Comparison of ENCODE assay signal across 20 cellular contexts in the genomic region with DNA sequence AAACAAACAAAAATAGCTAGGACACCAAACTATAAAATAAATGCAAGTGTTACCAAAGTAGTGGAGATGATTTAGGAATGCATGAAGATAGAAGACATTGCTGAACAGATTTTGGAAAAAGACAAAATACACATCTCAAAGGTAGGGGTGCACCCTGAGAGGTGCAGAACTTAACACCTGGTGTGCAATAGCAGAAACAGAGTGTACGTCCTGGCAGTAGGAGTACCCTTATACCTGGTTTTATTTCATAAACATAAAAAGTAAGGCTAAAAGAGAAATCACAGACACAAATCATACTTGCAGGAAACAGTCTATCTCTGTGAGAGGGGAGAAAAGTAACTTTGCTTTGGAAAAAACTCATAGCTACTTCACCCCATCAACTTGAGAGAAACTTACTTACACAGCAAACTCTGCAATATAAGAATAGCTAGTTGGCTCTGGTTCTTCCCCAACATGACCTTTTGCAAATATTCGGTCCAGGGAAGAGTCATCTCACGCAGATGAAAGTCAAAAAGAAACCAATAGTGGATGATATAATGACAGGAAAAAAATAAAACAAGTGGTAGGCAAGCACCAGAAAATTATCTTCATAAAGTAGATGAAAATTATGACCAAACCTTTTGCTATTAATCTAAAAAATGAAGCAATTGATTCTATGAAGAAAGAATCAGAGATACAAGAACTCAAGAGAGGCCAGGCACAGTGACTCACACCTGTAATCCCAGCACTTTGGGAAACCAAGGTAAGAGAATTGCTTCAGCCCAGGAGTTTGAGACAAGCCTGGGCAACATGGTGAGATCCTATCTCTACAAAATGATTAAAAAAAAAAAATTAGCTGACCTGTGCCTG.
DNase-seq lines count a peak whose midpoint lies in the region; ATAC-seq and TF ChIP-seq lines count a peak whose summit lies in the region.
"Had no signal": no experiment of that assay in that cellular context is flagged by ENCODE, and none has a peak within 500 bp of the region (broad histone marks: within the 10 kb centered on the region; RNA-seq: fewer than 3 reads in every experiment).

No MANE protein-coding gene starts in this region.

- H3K79me2 ChIP-seq in hepatocyte = no peaks in the 10 kb centered on the region

- DNase-seq in activated CD4-positive, CD25-positive, alpha-beta regulatory T cell (lab: John Stamatoyannopoulos, UW) = no peak
- DNase-seq in GM10266 (ENCODE audit: extremely low spot score) (peak; percentile 9), KG1 (lab: John Stamatoyannopoulos, UW) (no peak), hepatocyte (ENCODE audit: low spot score) (no peak), RPMI8226 (no peak)
- DNase-seq in central memory CD8-positive, alpha-beta T cell (ENCODE audit: low spot score in 2 of 2) = no peak
- DNase-seq: activated CD4-positive, CD25-positive, alpha-beta regulatory T cell treated with anti-CD3 and anti-CD28 coated beads, Interleukin-2, amount 50 U/mL, for 72 hours; DMS153; foreskin fibroblast; NCI-H1092 treated with DMSO at 0.1 percent for 48 hours; NCI-H526 treated with DMSO at 0.1 percent for 48 hours; OCI-M1; SJCRH30; transverse colon had no signal

- H3K4me1 ChIP-seq in hepatocyte (ENCODE audit: insufficient read depth) = peaks cover under 1% of the 10 kb centered on the region
- H3K4me1 ChIP-seq: BLaER1, SJCRH30, transverse colon had no signal

- H3K36me3 ChIP-seq in hepatocyte (replicated peaks; ENCODE audit: insufficient read depth, low read depth) = no peaks in the 10 kb centered on the region
- H3K36me3 ChIP-seq: BLaER1, SJCRH30, transverse colon had no signal

- no peak overlapping the region for H3K27ac ChIP-seq in hepatocyte
- H3K27ac ChIP-seq: 22Rv1, BLaER1, SJCRH30, transverse colon had no signal

- 92% methylated on average over 3 of the region's 3 CpGs for WGBS in hepatocyte (ENCODE audit: low lambda C conversion rate, missing lambda C conversion rate)

- TF ChIP-seq CTCF in GM10266 (IDR thresholded peaks at IDR 0.05; ENCODE audit: control insufficient read depth, insufficient read depth, low read depth, missing control alignments) = no peak
- no peak for TF ChIP-seq CTCF in hepatocyte (IDR thresholded peaks at IDR 0.05; ENCODE audit: poor library complexity)

- H3K9me3 Mint-ChIP-seq in T-helper 1 cell treated with Interleukin-12 subunit alpha and Interleukin-12 subunit beta and Interleukin-4 antibody, amounts not matched to agents 30 μg/mL and 1 μg/mL, for 36 hours = no peaks in the 10 kb centered on the region
- no peaks in the 10 kb centered on the region for H3K9me3 Mint-ChIP-seq in central memory CD8-positive, alpha-beta T cell
- H3K9me3 Mint-ChIP-seq: stimulated activated memory B cell treated with anti-CD40 and anti-IgM and Interleukin-4, amounts not matched to agents 10 μg/mL and 1 μg/mL and 100 μg/mL, for 72 hours had no signal

- ATAC-seq in activated CD4-positive, CD25-positive, alpha-beta regulatory T cell treated with anti-CD3 and anti-CD28 coated beads, Interleukin-2, amount 50 U/mL, for 24 hours = peak; percentile 78 to 84
- no peak for ATAC-seq in central memory CD8-positive, alpha-beta T cell (replicated peaks; ENCODE audit: extremely low read depth, poor library complexity, severe bottlenecking)
- ATAC-seq: K562; stimulated activated memory B cell treated with anti-CD40 and anti-IgM and Interleukin-4, amounts not matched to agents 10 μg/mL and 1 μg/mL and 100 μg/mL, for 72 hours had no signal

- H3K27me3 Mint-ChIP-seq in T-helper 1 cell treated with Interleukin-12 subunit alpha and Interleukin-12 subunit beta and Interleukin-4 antibody, amounts not matched to agents 30 μg/mL and 1 μg/mL, for 36 hours (ENCODE audit: low read depth) = peaks cover 31% of the 10 kb centered on the region
- H3K27me3 Mint-ChIP-seq in central memory CD8-positive, alpha-beta T cell = no peaks in the 10 kb centered on the region

- no peak overlapping the region for H3K4me2 ChIP-seq in hepatocyte
- H3K4me2 ChIP-seq: BLaER1 had no signal

- H4K20me1 ChIP-seq in hepatocyte (ENCODE audit: insufficient read depth, poor library complexity, severe bottlenecking) = no peaks in the 10 kb centered on the region
- H4K20me1 ChIP-seq: BLaER1 had no signal

- H3K9me3 ChIP-seq in hepatocyte (ENCODE audit: low read depth) = no peaks in the 10 kb centered on the region
- H3K9me3 ChIP-seq: BLaER1, SJCRH30, transverse colon had no signal

- no peaks in the 10 kb centered on the region for H3K27me3 ChIP-seq in hepatocyte
- H3K27me3 ChIP-seq: BLaER1 had no signal

- peak overlapping the region; percentile 12 for H3K27ac Mint-ChIP-seq in T-helper 1 cell treated with Interleukin-12 subunit alpha and Interleukin-12 subunit beta and Interleukin-4 antibody, amounts not matched to agents 30 μg/mL and 1 μg/mL, for 36 hours
- H3K27ac Mint-ChIP-seq in central memory CD8-positive, alpha-beta T cell (ENCODE audit: low read depth) = peak overlapping the region; percentile 75
- H3K27ac Mint-ChIP-seq: stimulated activated memory B cell treated with anti-CD40 and anti-IgM and Interleukin-4, amounts not matched to agents 10 μg/mL and 1 μg/mL and 100 μg/mL, for 72 hours had no signal

- no peak overlapping the region for H2AFZ ChIP-seq in hepatocyte

- no peak overlapping the region for H3K4me3 ChIP-seq in hepatocyte
- H3K4me3 ChIP-seq: BLaER1, K562, SJCRH30, transverse colon had no signal

- peaks cover 45% of the 10 kb centered on the region for H3K4me1 Mint-ChIP-seq in T-helper 1 cell treated with Interleukin-12 subunit alpha and Interleukin-12 subunit beta and Interleukin-4 antibody, amounts not matched to agents 30 μg/mL and 1 μg/mL, for 36 hours (ENCODE audit: low read depth)
- peaks cover 41% of the 10 kb centered on the region for H3K4me1 Mint-ChIP-seq in central memory CD8-positive, alpha-beta T cell

- H3K4me3 Mint-ChIP-seq in T-helper 1 cell treated with Interleukin-12 subunit alpha and Interleukin-12 subunit beta and Interleukin-4 antibody, amounts not matched to agents 30 μg/mL and 1 μg/mL, for 36 hours = peak overlapping the region; percentile 18
- peak overlapping the region; percentile 51 for H3K4me3 Mint-ChIP-seq in central memory CD8-positive, alpha-beta T cell
- H3K4me3 Mint-ChIP-seq: stimulated activated memory B cell treated with anti-CD40 and anti-IgM and Interleukin-4, amounts not matched to agents 10 μg/mL and 1 μg/mL and 100 μg/mL, for 72 hours had no signal

- no peaks in the 10 kb centered on the region for H3K9me2 ChIP-seq in hepatocyte (replicated peaks; ENCODE audit: insufficient read depth)

- H3K36me3 Mint-ChIP-seq in T-helper 1 cell treated with Interleukin-12 subunit alpha and Interleukin-12 subunit beta and Interleukin-4 antibody, amounts not matched to agents 30 μg/mL and 1 μg/mL, for 36 hours (ENCODE audit: low read depth) = peaks cover 6% of the 10 kb centered on the region
- H3K36me3 Mint-ChIP-seq in central memory CD8-positive, alpha-beta T cell (ENCODE audit: insufficient read depth) = peaks cover 2% of the 10 kb centered on the region
- H3K36me3 Mint-ChIP-seq: stimulated activated memory B cell treated with anti-CD40 and anti-IgM and Interleukin-4, amounts not matched to agents 10 μg/mL and 1 μg/mL and 100 μg/mL, for 72 hours had no signal
